Comparison of ENCODE assay signal across 35 cellular contexts in genomic region chr14:37234222-37234621, GRCh38. TPM values are rescaled to one million over a fixed set of nuclear protein-coding genes. Genes with fewer than 3 reads are reported as not detected.
"Had no signal": no experiment of that assay in that cellular context is flagged by ENCODE, and none has a peak within 500 bp of the region (broad histone marks: within the 10 kb centered on the region; RNA-seq: fewer than 3 reads in every experiment).

No MANE protein-coding gene starts in this region.

- FAIRE-seq: astrocyte, bronchial epithelial cell had no signal

- ATAC-seq: activated naive CD4-positive, alpha-beta T cell treated with anti-CD3 and anti-CD28 coated beads, Interleukin-2, amount 50 U/mL, for 72 hours; activated naive CD8-positive, alpha-beta T cell treated with anti-CD3 and anti-CD28 coated beads, Interleukin-2, amount 50 U/mL, for 24 hours; activated T-cell treated with anti-CD3 and anti-CD28 coated beads, Interleukin-2, amount 50 U/mL, for 4 hours; activated T-cell treated with anti-CD3 and anti-CD28 coated beads, Interleukin-2, amount 50 U/mL, for 72 hours; activated T-helper 17 cell treated with anti-CD3 and anti-CD28 coated beads, Interleukin-2, amount 50 U/mL, for 72 hours; body of pancreas had no signal

- H3K4me1 ChIP-seq: adrenal gland, ascending aorta, breast epithelium had no signal

- H3K27ac ChIP-seq: adrenal gland, ascending aorta, body of pancreas, brain microvascular endothelial cell, breast epithelium, cardiac muscle cell had no signal

- H3K27me3 ChIP-seq: adrenal gland, ascending aorta, body of pancreas, brain microvascular endothelial cell, breast epithelium, cardiac muscle cell had no signal

- H3K4me3 ChIP-seq: adrenal gland, ascending aorta, body of pancreas, breast epithelium, cardiac muscle cell had no signal

- H3K9me3 ChIP-seq: adrenal gland, ascending aorta, body of pancreas, breast epithelium had no signal

- DNase-seq: activated effector memory CD4-positive, alpha-beta T cell treated with anti-CD3 and anti-CD28 coated beads, Interleukin-2, amount 50 U/mL, for 16 hours; activated effector memory CD4-positive, alpha-beta T cell treated with Interleukin-2 at 50 U/mL for 16 hours; activated gamma-delta T cell; activated gamma-delta T cell treated with Interleukin-2 at 50 U/mL for 16 hours; activated naive CD4-positive, alpha-beta T cell; activated naive CD4-positive, alpha-beta T cell treated with anti-CD3 and anti-CD28 coated beads for 36 hours; activated naive CD4-positive, alpha-beta T cell treated with anti-CD3 and anti-CD28 coated beads, Interleukin-2, amount 10 ng/mL, durations not matched to agents 7 days and 5 days; activated naive CD4-positive, alpha-beta T cell treated with anti-CD3 and anti-CD28 coated beads, Interleukin-2, amount 50 U/mL, for 16 hours; activated naive CD4-positive, alpha-beta T cell treated with Interleukin-2 at 50 U/mL for 16 hours; activated naive CD8-positive, alpha-beta T cell treated with anti-CD3 and anti-CD28 coated beads for 36 hours; activated naive CD8-positive, alpha-beta T cell treated with anti-CD3 and anti-CD28 coated beads, Interleukin-2, amount 10 ng/mL, durations not matched to agents 7 days and 5 days; activated naive CD8-positive, alpha-beta T cell treated with anti-CD3 and anti-CD28 coated beads, Interleukin-2, amount 50 U/mL, for 24 hours; activated T-cell treated with anti-CD3 and anti-CD28 coated beads, Interleukin-2, amount 50 U/mL, for 24 hours; activated T-cell treated with anti-CD3 and anti-CD28 coated beads, Interleukin-2, amount 50 U/mL, for 4 hours; activated T-cell treated with anti-CD3 and anti-CD28 coated beads, Interleukin-2, amount 50 U/mL, for 48 hours; activated T-cell treated with anti-CD3 and anti-CD28 coated beads, Interleukin-2, amount 50 U/mL, for 72 hours; adrenal gland; amniotic stem cell; amygdala; anterior cingulate cortex; aorta; body of pancreas; brain microvascular endothelial cell; caudate nucleus; central memory CD4-positive, alpha-beta T cell; cerebellar nuclear complex had no signal

- H3K36me3 ChIP-seq: adrenal gland, ascending aorta, brain microvascular endothelial cell, breast epithelium, cardiac muscle cell had no signal

RNA-seq across cellular contexts. Expression of gene MIPOL1, which starts 36.5 kb away (rescaled TPM):
- total RNA-seq: activated naive CD8-positive, alpha-beta T cell treated with anti-CD3 and anti-CD28 coated beads for 36 hours; activated naive CD8-positive, alpha-beta T cell treated with anti-CD3 and anti-CD28 coated beads, Interleukin-2, amount 10 ng/mL, durations not matched to agents 7 days and 5 days; activated T-helper 1 cell treated with anti-CD3 and anti-CD28 coated beads, Interleukin-12 subunit alpha, Interleukin-12 subunit beta, Interleukin-2, Interleukin-4 antibody, amounts not matched to agents 30 ng/mL and 10 ng/mL and 1 ng/mL, durations not matched to agents 14 hours and 24 hours and 36 hours; activated T-helper 2 cell treated with anti-CD3 and anti-CD28 coated beads, Interferon-gamma antibody, Interleukin-2, Interleukin-4, amounts not matched to agents 10 μg/mL and 5 μg/mL and 100 μg/mL, durations not matched to agents 14 hours and 24 hours and 36 hours had no signal
